Comparison of ENCODE assay signal across 8 cellular contexts in genomic region chr11:76768091-76769047, GRCh38. TPM values are rescaled to one million over a fixed set of nuclear protein-coding genes. Genes with fewer than 3 reads are reported as not detected.
A peak's percentile ranks its signal among the peaks of the same experiment; 100 is the strongest.
DNase-seq lines count a peak whose midpoint lies in the region; ATAC-seq lines count a peak whose summit lies in the region.

No MANE protein-coding gene starts in this region.

- no peaks in the 10 kb centered on the region for H3K27me3 ChIP-seq in H7 (ENCODE audit: control insufficient read depth, insufficient read depth, low read length)

- ATAC-seq in GM19455 (IDR thresholded peaks at IDR 0.05; ENCODE audit: unreplicated experiment): no peak
- no peak for ATAC-seq in HG03571 (IDR thresholded peaks at IDR 0.05; ENCODE audit: unreplicated experiment)

- H3K36me3 ChIP-seq in H7 (replicated peaks; ENCODE audit: control insufficient read depth, insufficient read depth, low read length): no peaks in the 10 kb centered on the region

- DNase-seq in H7 (peak; percentile 57), NCI-H524 treated with DMSO at 0.1 percent for 48 hours (lab: John Stamatoyannopoulos, UW) (peak; percentile 45), astrocyte of the hippocampus (ENCODE audit: low read depth, low spot score) (peak; percentile 44), lung microvascular endothelial cell (ENCODE audit: low read depth in 2 of 2) (peak; percentile 62 to 90), germinal center (ENCODE audit: low spot score) (no peak), NCI-H526 treated with DMSO at 0.1 percent for 48 hours (lab: John Stamatoyannopoulos, UW) (no peak)

- H3K4me3 ChIP-seq in H7 (ENCODE audit: insufficient read depth, low read depth, low read length): no peak overlapping the region

RNA-seq across cellular contexts. Expression of gene TSKU, which starts 14.8 kb away (rescaled TPM):
- total RNA-seq in H7 (2014; rRNA removed; shearing (Covaris generic)): 53.3 and 68.8 TPM in 2 replicates
- total RNA-seq in lung microvascular endothelial cell: 3.2 and 3.9 TPM in 2 replicates

Comparison
In these comparisons a context has a peak if more than half of its experiments do, and no peak if none do; other contexts are left out.
1. DNase-seq: peak in H7 (single experiment), NCI-H524 treated with DMSO at 0.1 percent for 48 hours (single experiment), astrocyte of the hippocampus (single experiment) and lung microvascular endothelial cell (2 of 2); none in germinal center (single experiment) and NCI-H526 treated with DMSO at 0.1 percent for 48 hours (single experiment).
2. RNA of gene TSKU, which starts 14.8 kb away (total RNA-seq): 53.3 to 68.8 TPM in H7; 3.2 to 3.9 TPM in lung microvascular endothelial cell; every median in the first group is over 10 times any median in the second.